ENCODE assay signal across 1 cellular context in the genomic region with DNA sequence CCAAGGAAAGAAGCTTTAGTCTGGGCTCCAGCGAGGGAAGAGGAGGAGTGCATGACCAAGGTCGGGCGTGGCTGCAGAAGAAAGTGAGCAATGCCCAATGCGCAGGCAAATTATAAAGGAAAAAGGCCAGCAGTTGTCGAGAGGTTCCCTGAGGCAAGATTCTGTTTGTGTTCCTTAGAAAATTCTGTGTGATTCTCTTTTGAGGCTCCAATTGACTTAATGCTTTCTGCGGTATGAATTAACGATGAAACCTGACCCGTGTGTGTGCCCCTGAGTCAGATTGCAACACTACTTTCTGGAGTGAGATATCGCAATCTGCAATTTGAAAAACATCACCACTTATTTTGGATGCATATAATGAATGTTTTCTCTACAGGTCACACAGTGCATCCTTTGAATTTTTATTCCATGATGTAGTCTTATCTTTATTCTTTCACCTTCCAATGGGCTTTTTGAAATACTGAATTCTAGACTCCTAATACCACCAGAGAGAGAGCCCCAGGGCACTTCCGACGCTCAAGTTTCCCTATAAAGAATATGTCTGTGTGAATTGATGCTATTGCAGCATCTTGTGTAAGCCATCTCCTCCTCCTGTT.
TF ChIP-seq lines count a peak whose summit lies in the region.

No MANE protein-coding gene starts in this region.

TF ChIP-seq in IMR-90, 13 proteins besides CTCF, POLR2A, EP300 and RAD21:
- TF ChIP-seq, protein P1, sequence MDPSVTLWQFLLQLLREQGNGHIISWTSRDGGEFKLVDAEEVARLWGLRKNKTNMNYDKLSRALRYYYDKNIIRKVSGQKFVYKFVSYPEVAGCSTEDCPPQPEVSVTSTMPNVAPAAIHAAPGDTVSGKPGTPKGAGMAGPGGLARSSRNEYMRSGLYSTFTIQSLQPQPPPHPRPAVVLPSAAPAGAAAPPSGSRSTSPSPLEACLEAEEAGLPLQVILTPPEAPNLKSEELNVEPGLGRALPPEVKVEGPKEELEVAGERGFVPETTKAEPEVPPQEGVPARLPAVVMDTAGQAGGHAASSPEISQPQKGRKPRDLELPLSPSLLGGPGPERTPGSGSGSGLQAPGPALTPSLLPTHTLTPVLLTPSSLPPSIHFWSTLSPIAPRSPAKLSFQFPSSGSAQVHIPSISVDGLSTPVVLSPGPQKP (IDR thresholded peaks at IDR 0.05; ENCODE audit: borderline replicate concordance, low read depth, low read length) = no peak
- peak; percentile 78 for TF ChIP-seq CEBPB (IDR thresholded peaks at IDR 0.05; ENCODE audit: low read depth, low read length)
- TF ChIP-seq SMC3 (IDR thresholded peaks at IDR 0.05; ENCODE audit: low read depth, low read length) = no peak
